ENCODE assay signal across 15 cellular contexts in the genomic region with DNA sequence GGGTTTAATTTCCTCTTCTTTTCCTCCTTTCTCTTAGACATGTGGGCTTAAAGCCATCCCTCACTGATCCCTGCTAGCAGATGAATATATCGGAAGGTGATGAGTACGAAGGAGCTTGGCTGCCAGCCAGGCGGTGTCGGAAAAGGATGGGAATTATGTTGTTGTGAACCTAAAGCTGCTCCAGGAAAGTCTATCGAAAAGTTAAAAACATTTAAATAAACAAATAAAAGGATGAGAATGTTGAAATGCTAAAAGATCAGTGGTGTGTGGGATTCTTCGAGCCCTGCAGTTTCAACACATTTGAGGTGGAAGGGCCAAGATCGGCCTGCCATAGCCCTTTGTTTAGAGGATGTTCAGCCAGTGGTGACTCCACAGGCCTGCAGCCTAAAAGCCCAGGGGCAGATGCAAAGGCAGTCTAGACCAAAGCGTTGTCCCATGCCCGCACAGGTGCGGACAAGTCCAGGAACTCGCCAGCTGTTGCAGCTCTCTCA.
DNase-seq lines count a peak whose midpoint lies in the region; ATAC-seq and TF ChIP-seq lines count a peak whose summit lies in the region.
"Had no signal": no experiment of that assay in that cellular context is flagged by ENCODE, and none has a peak within 500 bp of the region (broad histone marks: within the 10 kb centered on the region; RNA-seq: fewer than 3 reads in every experiment).

No MANE protein-coding gene starts in this region.

- no peak overlapping the region for H4K91ac ChIP-seq in trophoblast cell (ENCODE audit: low read depth, low read length)

- TF ChIP-seq CTCF in ascending aorta (IDR thresholded peaks at IDR 0.05) (no peak), esophagus muscularis mucosa (IDR thresholded peaks at IDR 0.05) (no peak), OCI-LY7 (conservative IDR thresholded peaks at IDR 0.05; ENCODE audit: low read length) (no peak)

- no peak for TF ChIP-seq EP300 in esophagus muscularis mucosa (IDR thresholded peaks at IDR 0.05)

- DNase-seq in HPDE6-E6E7 (ENCODE audit: extremely low spot score) (peak; percentile 58), ascending aorta (ENCODE audit: low spot score in 2 of 2) (peak in 1 of 2 donors; percentile 64), esophagus muscularis mucosa (ENCODE audit: extremely low spot score) (no peak), trophoblast cell (peak; percentile 52), OCI-LY7 (ENCODE audit: low spot score) (no peak), LoVo (ENCODE audit: low spot score) (no peak), hypothalamus (lab: John Stamatoyannopoulos, UW) (no peak)
- DNase-seq: activated CD4-positive, alpha-beta T cell treated with anti-CD3 and anti-CD28 coated beads for 48 hours; AML-193; NCI-H2029; nephron progenitor cell; Right ventricle myocardium superior; stimulated activated CD4-positive, alpha-beta T cell treated with anti-CD3 and anti-CD28 coated beads, Interleukin-4, amount 100 ng/mL, for 4 hours had no signal

- no peaks in the 10 kb centered on the region for H3K79me2 ChIP-seq in trophoblast cell (ENCODE audit: control insufficient read depth, insufficient read depth, low read length, poor library complexity)
- no peaks in the 10 kb centered on the region for H3K79me2 ChIP-seq in OCI-LY7 (ENCODE audit: insufficient read depth, low read depth, low read length)

- no peaks in the 10 kb centered on the region for H3K79me1 ChIP-seq in trophoblast cell (ENCODE audit: low read length)

- H4K8ac ChIP-seq in trophoblast cell (ENCODE audit: low read depth, low read length) = no peak overlapping the region

- H2AFZ ChIP-seq in trophoblast cell (ENCODE audit: insufficient read depth, low read length, poor library complexity) = no peak overlapping the region
- H2AFZ ChIP-seq in OCI-LY7 (ENCODE audit: low read length) = no peak overlapping the region

- H3K9me2 ChIP-seq in OCI-LY7 (ENCODE audit: insufficient read depth, low read length) = no peaks in the 10 kb centered on the region

- H3K14ac ChIP-seq in trophoblast cell (ENCODE audit: low read length) = no peak overlapping the region

- CTCF ChIA-PET in OCI-LY7 (lab: Charles Lee; ENCODE audit: unreplicated experiment) = no interaction called here

- H3K27me3 ChIP-seq in ascending aorta = no peaks in the 10 kb centered on the region
- no peaks in the 10 kb centered on the region for H3K27me3 ChIP-seq in esophagus muscularis mucosa
- H3K27me3 ChIP-seq in trophoblast cell (ENCODE audit: insufficient read depth, low read length) = no peaks in the 10 kb centered on the region
- H3K27me3 ChIP-seq: uterus had no signal

- no peak overlapping the region for H3K9ac ChIP-seq in trophoblast cell (ENCODE audit: low read length)

- H2BK5ac ChIP-seq in trophoblast cell (ENCODE audit: low read depth, low read length, poor library complexity) = no peak overlapping the region

- POLR2A ChIA-PET in OCI-LY7 (lab: Charles Lee) = no interaction called here

- ATAC-seq in HG03039 (IDR thresholded peaks at IDR 0.05; ENCODE audit: unreplicated experiment) = no peak

- H3K4ac ChIP-seq in trophoblast cell (ENCODE audit: low read depth, low read length) = no peak overlapping the region

- intact Hi-C loops in ascending aorta (cut with DNase I) (no loop called here), esophagus muscularis mucosa (cut with DNase I) (no loop called here), OCI-LY7 (cut with micrococcal nuclease; ENCODE audit: unreplicated experiment) (no loop called here)

- H3K9me3 ChIP-seq in ascending aorta (no peaks in the 10 kb centered on the region), esophagus muscularis mucosa (peaks cover 0 to 3% (median 0%) of the 10 kb centered on the region in 4 donors), trophoblast cell (ENCODE audit: insufficient read depth, low read depth, low read length) (peaks cover 2% of the 10 kb centered on the region), OCI-LY7 (ENCODE audit: low read length) (no peaks in the 10 kb centered on the region)
- H3K9me3 ChIP-seq: uterus had no signal

- H3K4me3 ChIP-seq in ascending aorta (no peak overlapping the region), esophagus muscularis mucosa (no peak overlapping the region), trophoblast cell (ENCODE audit: low read depth, low read length) (no peak overlapping the region), OCI-LY7 (ENCODE audit: low read depth, low read length, poor library complexity, severe bottlenecking) (no peak overlapping the region)
- H3K4me3 ChIP-seq: uterus had no signal

- peaks cover 13 to 33% of the 10 kb centered on the region in 2 donors for H3K4me1 ChIP-seq in ascending aorta
- peaks cover 27 to 74% (median 58%) of the 10 kb centered on the region in 4 donors for H3K4me1 ChIP-seq in esophagus muscularis mucosa
- no peaks in the 10 kb centered on the region for H3K4me1 ChIP-seq in trophoblast cell (ENCODE audit: control insufficient read depth in 1 of 2, insufficient read depth in 2 of 2, low read length in 2 of 2)
- H3K4me1 ChIP-seq in OCI-LY7 (ENCODE audit: insufficient read depth, low read length, poor library complexity, severe bottlenecking) = no peaks in the 10 kb centered on the region
- H3K4me1 ChIP-seq: uterus had no signal

- H3K18ac ChIP-seq in trophoblast cell (ENCODE audit: low read length) = no peak overlapping the region

- no TSS peak for BruUV-seq in OCI-LY7 (replicated peaks; lab: Mats Ljungman, UMichigan)

- H3K4me2 ChIP-seq in trophoblast cell (ENCODE audit: low read length) = no peak overlapping the region
- no peak overlapping the region for H3K4me2 ChIP-seq in OCI-LY7 (ENCODE audit: low read length)

- H4K20me1 ChIP-seq in OCI-LY7 (ENCODE audit: insufficient read depth, low read length) = no peaks in the 10 kb centered on the region

- 51% methylated on average over 11 of the region's 11 CpGs for WGBS in esophagus muscularis mucosa
- no CpG with 5 or more reads among the region's 11 CpGs for WGBS in trophoblast cell (ENCODE audit: extremely low coverage, insufficient coverage, insufficient read length)

- H2AK5ac ChIP-seq in trophoblast cell (ENCODE audit: low read length) = no peak overlapping the region

- no peak overlapping the region for H2BK120ac ChIP-seq in trophoblast cell (ENCODE audit: insufficient read depth, low read length, poor library complexity)

- H3K36me3 ChIP-seq in ascending aorta (no peaks in the 10 kb centered on the region), esophagus muscularis mucosa (no peaks in the 10 kb centered on the region), trophoblast cell (ENCODE audit: control insufficient read depth in 1 of 2, insufficient read depth in 2 of 2, low read length in 2 of 2) (no peaks in the 10 kb centered on the region), OCI-LY7 (ENCODE audit: insufficient read depth, low read length) (no peaks in the 10 kb centered on the region)
- H3K36me3 ChIP-seq: uterus had no signal

- peak overlapping the region; percentile 85 to 90 for H3K27ac ChIP-seq in ascending aorta
- H3K27ac ChIP-seq in esophagus muscularis mucosa (replicated peaks in 1 of 4) = peak overlapping the region; percentile 81 to 87 (median 84)
- H3K27ac ChIP-seq in trophoblast cell (ENCODE audit: low read depth, low read length) = no peak overlapping the region
- no peak overlapping the region for H3K27ac ChIP-seq in OCI-LY7 (ENCODE audit: low read depth, low read length, poor library complexity, severe bottlenecking)
- H3K27ac ChIP-seq: uterus had no signal

- no peak overlapping the region for H2BK12ac ChIP-seq in trophoblast cell (ENCODE audit: low read length)

- TF ChIP-seq POLR2A in esophagus muscularis mucosa (IDR thresholded peaks at IDR 0.05; ENCODE audit: low read depth) = no peak

- no peak overlapping the region for H4K12ac ChIP-seq in trophoblast cell (ENCODE audit: low read depth, low read length)

- no peak overlapping the region for H3K23ac ChIP-seq in trophoblast cell (ENCODE audit: low read length)

Comparison
In these comparisons a context has a peak if more than half of its experiments do, and no peak if none do; other contexts are left out.
1. DNase-seq: peak in HPDE6-E6E7 (single experiment) and trophoblast cell (2 of 2); none in esophagus muscularis mucosa (single experiment), OCI-LY7 (single experiment), LoVo (single experiment) and hypothalamus (0 of 51).
2. H3K27ac ChIP-seq: peak in ascending aorta (2 of 2) and esophagus muscularis mucosa (4 of 4); none in trophoblast cell (single experiment) and OCI-LY7 (single experiment).